ENCODE assay signal across 11 cellular contexts in the genomic region with DNA sequence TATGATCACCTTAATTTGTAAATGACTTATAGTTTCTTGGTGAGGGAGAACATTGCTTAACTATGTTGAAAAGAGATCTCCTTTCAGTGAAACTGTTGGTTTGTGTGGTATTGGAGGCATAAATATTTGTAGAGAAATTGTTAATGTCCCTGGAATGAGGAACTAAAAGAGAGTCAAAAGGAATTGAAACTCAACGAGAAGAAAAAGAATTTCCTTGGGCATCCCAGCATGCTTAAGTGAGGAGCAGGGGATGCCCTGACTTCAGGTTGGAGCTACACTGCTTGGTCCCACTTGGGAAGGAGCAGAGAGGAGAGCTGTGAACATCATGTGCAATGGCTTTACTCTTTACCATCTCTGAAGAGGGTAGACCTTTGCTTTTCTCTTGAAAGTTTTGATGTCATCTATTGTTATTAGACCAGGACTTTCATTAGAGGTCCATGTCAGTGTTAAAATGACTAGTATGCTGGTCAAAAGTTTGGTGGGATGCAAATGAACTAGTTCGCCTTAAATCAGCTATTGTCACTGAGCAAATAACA. TPM values are rescaled to one million over a fixed set of nuclear protein-coding genes. Genes with fewer than 3 reads are reported as not detected.
DNase-seq lines count a peak whose midpoint lies in the region; ATAC-seq and TF ChIP-seq lines count a peak whose summit lies in the region.
"Had no signal": no experiment of that assay in that cellular context is flagged by ENCODE, and none has a peak within 500 bp of the region (broad histone marks: within the 10 kb centered on the region; RNA-seq: fewer than 3 reads in every experiment).

No MANE protein-coding gene starts in this region.

- H3K27ac ChIP-seq in neutrophil: peak overlapping the region; percentile 42
- H3K27ac ChIP-seq: thyroid gland had no signal

- H3K27me3 ChIP-seq in neutrophil: no peaks in the 10 kb centered on the region
- H3K27me3 ChIP-seq: thyroid gland had no signal

- no peaks in the 10 kb centered on the region for H3K9me3 ChIP-seq in neutrophil
- H3K9me3 ChIP-seq: thyroid gland had no signal

- peaks cover 34% of the 10 kb centered on the region for H3K36me3 ChIP-seq in neutrophil
- H3K36me3 ChIP-seq: thyroid gland had no signal

- H3K4me3 ChIP-seq in cardiac fibroblast (replicated peaks in 1 of 2; ENCODE audit: low read depth in 2 of 2, low read length in 2 of 2): no peak overlapping the region
- no peak overlapping the region for H3K4me3 ChIP-seq in neutrophil (ENCODE audit: low read depth in 1 of 2, low read length in 1 of 2)
- H3K4me3 ChIP-seq: thyroid gland had no signal

- H3K4me1 ChIP-seq in neutrophil (ENCODE audit: control insufficient read depth in 1 of 2, insufficient read depth in 1 of 2, low read depth in 1 of 2, low read length in 1 of 2): peaks cover 39 to 52% of the 10 kb centered on the region in 2 experiments
- H3K4me1 ChIP-seq: thyroid gland had no signal

- TF ChIP-seq CTCF in cardiac fibroblast (IDR thresholded peaks at IDR 0.05; ENCODE audit: low read depth, low read length) (no peak), neutrophil (IDR thresholded peaks at IDR 0.05) (no peak)

- intact Hi-C loops in left ventricle myocardium superior (cut with micrococcal nuclease): no loop called here

- no peak for ATAC-seq in HG02884 (IDR thresholded peaks at IDR 0.05; ENCODE audit: unreplicated experiment)
- ATAC-seq in left ventricle myocardium superior: no peak

- DNase-seq in EL: peak; percentile 80
- DNase-seq in HT1080 (ENCODE audit: low read depth): peak; percentile 10
- peak; percentile 16 to 68 for DNase-seq in cardiac fibroblast (ENCODE audit: low read depth in 2 of 2)
- no peak for DNase-seq in midbrain (lab: John Stamatoyannopoulos, UW)
- no peak for DNase-seq in NCI-H1105 treated with DMSO at 0.1 percent for 48 hours (lab: John Stamatoyannopoulos, UW)
- no peak for DNase-seq in left ventricle myocardium superior
- DNase-seq: stimulated activated CD4-positive, alpha-beta T cell treated with anti-CD3 and anti-CD28 coated beads, Interleukin-2, amount 100 ng/mL, for 24 hours; thyroid gland had no signal

RNA-seq across cellular contexts. Expression of gene KRT23, which starts 21.7 kb away (rescaled TPM):
- 0.33 TPM in 1 of 2 replicates, not detected in the other for total RNA-seq in HT1080 (2014; rRNA removed; shearing (Covaris generic))
- not detected in 2 replicates for polyA plus RNA-seq in HT1080 (2015; cell fraction: cytosol; rRNA removed)
- not detected in 2 replicates for polyA plus RNA-seq in HT1080 (2015; cell fraction: nucleus; rRNA removed)
- total RNA-seq in left ventricle myocardium superior: not detected
- total RNA-seq: endothelial cell of umbilical vein had no signal
- polyA plus RNA-seq: endothelial cell of umbilical vein had no signal

RNA-seq across cellular contexts. Expression of gene KRT20, which starts 30.7 kb away (rescaled TPM):
- total RNA-seq in HT1080 (2014; rRNA removed; shearing (Covaris generic)): not detected in 2 replicates
- not detected in 2 replicates for polyA plus RNA-seq in HT1080 (2015; cell fraction: cytosol; rRNA removed)
- polyA plus RNA-seq in HT1080 (2015; cell fraction: nucleus; rRNA removed): 0.09 TPM in 1 of 2 replicates, not detected in the other
- total RNA-seq in left ventricle myocardium superior: not detected
- total RNA-seq: endothelial cell of umbilical vein, thyroid gland had no signal
- polyA plus RNA-seq: endothelial cell of umbilical vein had no signal

RNA-seq across cellular contexts. Expression of gene KRT12, which starts 48.8 kb away (rescaled TPM):
- not detected in 2 replicates for total RNA-seq in HT1080 (2014; rRNA removed; shearing (Covaris generic))
- not detected in 2 replicates for polyA plus RNA-seq in HT1080 (2015; cell fraction: cytosol; rRNA removed)
- not detected in 2 replicates for polyA plus RNA-seq in HT1080 (2015; cell fraction: nucleus; rRNA removed)
- total RNA-seq in left ventricle myocardium superior: not detected
- total RNA-seq: endothelial cell of umbilical vein, thyroid gland had no signal
- polyA plus RNA-seq: endothelial cell of umbilical vein had no signal

RNA-seq across cellular contexts. Expression of gene KRT39, which starts 51.0 kb away (rescaled TPM):
- total RNA-seq in HT1080 (2014; rRNA removed; shearing (Covaris generic)): not detected in 2 replicates
- polyA plus RNA-seq in HT1080 (2015; cell fraction: cytosol; rRNA removed): not detected in 2 replicates
- polyA plus RNA-seq in HT1080 (2015; cell fraction: nucleus; rRNA removed): not detected in 2 replicates
- not detected for total RNA-seq in left ventricle myocardium superior
- total RNA-seq: endothelial cell of umbilical vein, thyroid gland had no signal
- polyA plus RNA-seq: endothelial cell of umbilical vein had no signal

Comparison
In these comparisons a context has a peak if more than half of its experiments do, and no peak if none do; other contexts are left out.
1. DNase-seq: peak in EL (single experiment), HT1080 (single experiment) and cardiac fibroblast (2 of 2); none in midbrain (single experiment), NCI-H1105 treated with DMSO at 0.1 percent for 48 hours (single experiment) and left ventricle myocardium superior (single experiment).